17 cellular contexts compared by ENCODE assay signal in genomic region chr17:358491-359133, GRCh38.
"Had no signal": no experiment of that assay in that cellular context is flagged by ENCODE, and none has a peak within 500 bp of the region (broad histone marks: within the 10 kb centered on the region; RNA-seq: fewer than 3 reads in every experiment).

No MANE protein-coding gene starts in this region.

- H3K4me3 Mint-ChIP-seq: activated T-helper 17 cell treated with anti-CD3 and anti-CD28 coated beads, Interleukin-2, amount 50 U/mL, for 72 hours; stimulated activated naive CD8-positive, alpha-beta T cell treated with anti-CD3 and anti-CD28 coated beads, Interleukin-15, Interleukin-2, amounts not matched to agents 100 ng/mL and 50 ng/mL, for 24 hours had no signal

- H3K9me3 Mint-ChIP-seq: stimulated activated naive CD8-positive, alpha-beta T cell treated with anti-CD3 and anti-CD28 coated beads, Interleukin-15, Interleukin-2, amounts not matched to agents 100 ng/mL and 50 ng/mL, for 24 hours had no signal

- H3K27ac ChIP-seq: cardiac muscle cell, right atrium auricular region, skin epidermis, suprapubic skin had no signal

- H3K27ac Mint-ChIP-seq: activated T-helper 17 cell treated with anti-CD3 and anti-CD28 coated beads, Interleukin-2, amount 50 U/mL, for 72 hours; stimulated activated naive CD8-positive, alpha-beta T cell treated with anti-CD3 and anti-CD28 coated beads, Interleukin-15, Interleukin-2, amounts not matched to agents 100 ng/mL and 50 ng/mL, for 24 hours had no signal

- DNase-seq: activated CD4-positive, CD25-positive, alpha-beta regulatory T cell treated with anti-CD3 and anti-CD28 coated beads, Interleukin-2, amount 50 U/mL, for 72 hours; activated naive CD4-positive, alpha-beta T cell treated with anti-CD3 and anti-CD28 coated beads, Interleukin-2, amount 50 U/mL, for 16 hours; activated T-cell treated with anti-CD3 and anti-CD28 coated beads for 4 hours; hippocampal formation; midbrain; stimulated activated CD4-positive, alpha-beta T cell treated with anti-CD3 and anti-CD28 coated beads, Interleukin-4, amount 100 ng/mL, for 4 hours; stimulated activated CD8-positive, alpha-beta memory T cell treated with anti-CD3 and anti-CD28 coated beads, Interleukin-4, amount 100 ng/mL, for 48 hours; T-helper 1 cell; upper lobe of left lung had no signal

- H3K4me3 ChIP-seq: cardiac muscle cell, right atrium auricular region, skin epidermis, suprapubic skin, upper lobe of left lung had no signal

- H3K27me3 ChIP-seq: cardiac muscle cell, right atrium auricular region, suprapubic skin, upper lobe of left lung had no signal

- FAIRE-seq: astrocyte, endometrium had no signal

- H3K36me3 ChIP-seq: cardiac muscle cell, right atrium auricular region, suprapubic skin, upper lobe of left lung had no signal

- H3K27me3 Mint-ChIP-seq: activated T-helper 17 cell treated with anti-CD3 and anti-CD28 coated beads, Interleukin-2, amount 50 U/mL, for 72 hours; stimulated activated naive CD8-positive, alpha-beta T cell treated with anti-CD3 and anti-CD28 coated beads, Interleukin-15, Interleukin-2, amounts not matched to agents 100 ng/mL and 50 ng/mL, for 24 hours had no signal

- H3K9me3 ChIP-seq: right atrium auricular region, suprapubic skin, upper lobe of left lung had no signal
